ENCODE assay signal across 9 cellular contexts in the genomic region with DNA sequence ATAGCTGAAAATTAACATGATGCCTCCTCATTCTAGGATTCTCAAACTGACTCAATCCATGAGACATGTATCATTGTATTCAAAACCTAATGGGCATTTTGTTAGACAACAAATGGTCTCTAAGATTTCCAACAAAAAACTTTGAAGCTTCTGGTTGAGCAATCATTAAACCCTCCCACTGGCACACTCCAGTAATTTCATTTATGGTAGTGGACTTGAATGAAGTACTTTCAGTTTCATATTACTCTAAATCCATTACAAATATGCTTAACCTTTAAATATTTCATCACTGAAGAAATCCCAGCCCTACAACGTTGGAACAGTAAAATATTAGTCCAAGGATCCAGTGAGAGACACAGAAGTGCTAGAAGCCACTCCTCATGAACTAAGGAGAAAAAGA. TPM values are rescaled to one million over a fixed set of nuclear protein-coding genes. Genes with fewer than 3 reads are reported as not detected.
A peak's percentile ranks its signal among the peaks of the same experiment; 100 is the strongest.
DNase-seq lines count a peak whose midpoint lies in the region; ATAC-seq and TF ChIP-seq lines count a peak whose summit lies in the region.
"Had no signal": no experiment of that assay in that cellular context is flagged by ENCODE, and none has a peak within 500 bp of the region (broad histone marks: within the 10 kb centered on the region; RNA-seq: fewer than 3 reads in every experiment).

No MANE protein-coding gene starts in this region.

- no peak overlapping the region for H3K27ac ChIP-seq in OCI-LY7 (ENCODE audit: low read depth, low read length, poor library complexity, severe bottlenecking)
- no peak overlapping the region for H3K27ac ChIP-seq in Karpas-422 (ENCODE audit: low read length)

- H3K79me2 ChIP-seq in OCI-LY7 (ENCODE audit: insufficient read depth, low read depth, low read length) (no peaks in the 10 kb centered on the region), Karpas-422 (ENCODE audit: low read length) (no peaks in the 10 kb centered on the region)

- DNase-seq in GM03348 (ENCODE audit: low spot score): peak; percentile 23
- DNase-seq in fibroblast of villous mesenchyme (ENCODE audit: low read depth): peak; percentile 47
- no peak for DNase-seq in sciatic nerve (ENCODE audit: low spot score)
- DNase-seq in OCI-LY7 (ENCODE audit: low spot score): no peak
- no peak for DNase-seq in Caco-2
- DNase-seq in NCI-H82 treated with DMSO at 0.1 percent for 48 hours (lab: John Stamatoyannopoulos, UW; ENCODE audit: unreplicated experiment): no peak
- no peak for DNase-seq in Karpas-422

- no peaks in the 10 kb centered on the region for H3K9me3 ChIP-seq in OCI-LY7 (ENCODE audit: low read length)
- no peaks in the 10 kb centered on the region for H3K9me3 ChIP-seq in Caco-2
- H3K9me3 ChIP-seq in Karpas-422 (ENCODE audit: low read length): no peaks in the 10 kb centered on the region

- H3K4me2 ChIP-seq in OCI-LY7 (ENCODE audit: low read length) (no peak overlapping the region), Karpas-422 (ENCODE audit: low read depth, low read length, poor library complexity, severe bottlenecking) (no peak overlapping the region)

- H3K27me3 ChIP-seq in Caco-2 (replicated peaks; ENCODE audit: control insufficient read depth, insufficient read depth, low read length) (no peaks in the 10 kb centered on the region), Karpas-422 (ENCODE audit: low read length) (no peaks in the 10 kb centered on the region)

- no peaks in the 10 kb centered on the region for H3K36me3 ChIP-seq in OCI-LY7 (ENCODE audit: insufficient read depth, low read length)
- no peaks in the 10 kb centered on the region for H3K36me3 ChIP-seq in Caco-2 (ENCODE audit: control insufficient read depth, insufficient read depth, low read length)
- no peaks in the 10 kb centered on the region for H3K36me3 ChIP-seq in Karpas-422 (ENCODE audit: insufficient read depth, low read length)

- no TSS peak for BruUV-seq in OCI-LY7 (replicated peaks; lab: Mats Ljungman, UMichigan)
- no TSS peak for BruUV-seq in Caco-2 (replicated peaks; lab: Mats Ljungman, UMichigan)

- CTCF ChIA-PET in OCI-LY7 (lab: Charles Lee; ENCODE audit: unreplicated experiment) (no interaction called here), Caco-2 (lab: Charles Lee) (no interaction called here)

- POLR2A ChIA-PET in OCI-LY7 (lab: Charles Lee): no interaction called here
- POLR2A ChIA-PET in Caco-2 (lab: Charles Lee): no interaction called here

- no peaks in the 10 kb centered on the region for H3K9me3 Mint-ChIP-seq in Caco-2 (ENCODE audit: unreplicated experiment)

- intact Hi-C loops in sciatic nerve (cut with DNase I) (no loop called here), OCI-LY7 (cut with micrococcal nuclease; ENCODE audit: unreplicated experiment) (no loop called here), Caco-2 (cut with micrococcal nuclease; ENCODE audit: unreplicated experiment) (no loop called here)

- no peaks in the 10 kb centered on the region for H3K9me2 ChIP-seq in OCI-LY7 (ENCODE audit: insufficient read depth, low read length)
- no peaks in the 10 kb centered on the region for H3K9me2 ChIP-seq in Karpas-422 (replicated peaks; ENCODE audit: insufficient read depth, low read length)

- H2AFZ ChIP-seq in OCI-LY7 (ENCODE audit: low read length) (no peak overlapping the region), Karpas-422 (ENCODE audit: low read length) (no peak overlapping the region)

- H3K36me3 Mint-ChIP-seq in Caco-2 (ENCODE audit: insufficient read depth, unreplicated experiment): no peaks in the 10 kb centered on the region

- no peak overlapping the region for H3K4me3 Mint-ChIP-seq in Caco-2 (ENCODE audit: unreplicated experiment)

- no peaks in the 10 kb centered on the region for H3K4me1 Mint-ChIP-seq in Caco-2 (ENCODE audit: low read depth, unreplicated experiment)

- peaks cover 3% of the 10 kb centered on the region for H3K27me3 Mint-ChIP-seq in Caco-2 (ENCODE audit: insufficient read depth, unreplicated experiment)

- H4K20me1 ChIP-seq in OCI-LY7 (ENCODE audit: insufficient read depth, low read length): no peaks in the 10 kb centered on the region
- H4K20me1 ChIP-seq in Karpas-422 (ENCODE audit: insufficient read depth, low read depth, low read length): no peaks in the 10 kb centered on the region

- H3K27ac Mint-ChIP-seq in Caco-2 (ENCODE audit: unreplicated experiment): no peak overlapping the region

- ATAC-seq in SK-N-SH treated with all-trans-retinoic acid at 6 μM for 48 hours (peak; percentile 33; the same call in 1 of the 3 replicates), sciatic nerve (peak; percentile 93)

- H3K4me1 ChIP-seq in OCI-LY7 (ENCODE audit: insufficient read depth, low read length, poor library complexity, severe bottlenecking) (no peaks in the 10 kb centered on the region), Caco-2 (no peaks in the 10 kb centered on the region), Karpas-422 (ENCODE audit: low read length) (no peaks in the 10 kb centered on the region)

- H3K9ac ChIP-seq in Karpas-422 (ENCODE audit: low read length): no peak overlapping the region

- TF ChIP-seq CTCF in fibroblast of villous mesenchyme (IDR thresholded peaks at IDR 0.05; ENCODE audit: insufficient read depth, low read depth, low read length) (no peak), OCI-LY7 (conservative IDR thresholded peaks at IDR 0.05; ENCODE audit: low read length) (no peak), Caco-2 (IDR thresholded peaks at IDR 0.05; ENCODE audit: insufficient read depth in 1 of 2, low read depth in 1 of 2, low read length in 1 of 2, severe bottlenecking in 1 of 2, unreplicated experiment in 1 of 2) (no peak)

- H3K4me3 ChIP-seq in fibroblast of villous mesenchyme (ENCODE audit: low read depth, low read length) (peak overlapping the region; percentile 37), OCI-LY7 (ENCODE audit: low read depth, low read length, poor library complexity, severe bottlenecking) (no peak overlapping the region), Caco-2 (ENCODE audit: low read depth, low read length) (no peak overlapping the region), Karpas-422 (ENCODE audit: low read length) (no peak overlapping the region)

TF ChIP-seq in SK-N-SH treated with all-trans-retinoic acid at 6 μM for 48 hours, 23 proteins besides CTCF, POLR2A, EP300 and RAD21:
- TF ChIP-seq ZFP3 (CRISPR knock-in tag; IDR thresholded peaks at IDR 0.05) (no peak), RARB (CRISPR knock-in tag; IDR thresholded peaks at IDR 0.05) (no peak)

RNA-seq across cellular contexts. Expression of a gene that starts 43.5 kb away (rescaled TPM):
- total RNA-seq in fibroblast of villous mesenchyme: under 0.01 TPM in 1 of 2 replicates, not detected in the other
- total RNA-seq in sciatic nerve: not detected
- not detected in 2 replicates for total RNA-seq in OCI-LY7 (2014; rRNA removed; shearing (Covaris generic))
- not detected in 2 replicates for total RNA-seq in OCI-LY7 (2022)
- total RNA-seq in Caco-2 (2022): not detected in 2 replicates
- not detected in 2 replicates for total RNA-seq in Karpas-422 (2014; rRNA removed; shearing (Covaris generic); ENCODE audit: low replicate concordance)
- total RNA-seq: NCI-H460 had no signal

Comparison
In these comparisons a context has a peak if more than half of its experiments do, and no peak if none do; other contexts are left out.
1. DNase-seq: peak in GM03348 (single experiment) and fibroblast of villous mesenchyme (single experiment); none in sciatic nerve (single experiment), OCI-LY7 (single experiment), Caco-2 (0 of 2), NCI-H82 treated with DMSO at 0.1 percent for 48 hours (single experiment) and Karpas-422 (single experiment).